ENCODE assay signal across 9 cellular contexts in the genomic region with DNA sequence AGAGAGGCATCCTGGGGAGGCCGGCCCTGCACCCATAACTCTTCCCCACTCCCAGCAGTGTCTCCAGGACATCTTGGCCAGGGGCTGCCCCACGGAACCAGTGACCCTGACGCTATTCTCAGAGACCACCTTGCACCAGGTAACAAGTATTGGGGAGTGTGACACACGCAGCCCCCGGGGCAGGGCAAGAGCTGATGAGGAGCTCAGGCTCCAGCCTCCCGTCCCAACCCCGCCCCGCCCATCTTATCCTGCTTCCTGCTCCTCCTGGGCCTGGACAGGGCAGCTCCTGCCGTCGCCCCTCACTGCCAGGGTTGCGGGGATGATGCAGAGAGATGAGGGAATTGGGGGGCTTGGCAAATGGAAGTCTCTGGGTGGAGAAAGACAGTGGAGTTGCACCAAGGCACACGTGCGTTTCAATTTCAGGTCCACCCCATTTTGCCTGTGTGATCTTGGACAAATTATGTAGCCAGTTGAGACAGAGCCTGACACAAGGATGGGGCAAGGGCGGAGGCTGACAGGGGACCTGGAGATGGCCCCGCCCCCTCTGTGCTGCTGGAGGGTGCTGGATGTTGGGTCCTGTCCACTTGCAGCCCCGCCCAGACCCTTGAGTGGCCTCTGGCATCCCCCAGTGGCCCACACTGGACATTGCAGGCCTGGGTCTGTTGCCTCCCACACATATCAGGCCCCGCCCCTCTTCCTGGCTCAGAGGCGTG. TPM values are rescaled to one million over a fixed set of nuclear protein-coding genes. Genes with fewer than 3 reads are reported as not detected.
A peak's percentile ranks its signal among the peaks of the same experiment; 100 is the strongest.
DNase-seq lines count a peak whose midpoint lies in the region; ATAC-seq, FAIRE-seq and TF ChIP-seq lines count a peak whose summit lies in the region.
"Had no signal": no experiment of that assay in that cellular context is flagged by ENCODE, and none has a peak within 500 bp of the region (broad histone marks: within the 10 kb centered on the region; RNA-seq: fewer than 3 reads in every experiment).

No MANE protein-coding gene starts in this region.

- intact Hi-C loops in PC-3 (cut with micrococcal nuclease), result loop anchor here (1.0 kb wide), 1 partner anchor 23 kb away; no protein-coding TSS in a partner anchor
- intact Hi-C loops in activated T-helper 2 cell treated with anti-CD3 and anti-CD28 coated beads, Interferon-gamma antibody, Interleukin-2, Interleukin-4, amounts not matched to agents 10 μg/mL and 5 μg/mL and 100 μg/mL, durations not matched to agents 14 hours and 24 hours and 36 hours (cut with micrococcal nuclease), result loop anchor here (2.0 kb wide), 2 partner anchors 24 kb away; no protein-coding TSS in a partner anchor

- H3K4me3 ChIP-seq in PC-3 (ENCODE audit: low read length), result no peak overlapping the region

- H3K79me2 ChIP-seq in PC-3 (ENCODE audit: low read length), result no peaks in the 10 kb centered on the region

- no peaks in the 10 kb centered on the region for H3K9me3 Mint-ChIP-seq in activated T-helper 2 cell treated with anti-CD3 and anti-CD28 coated beads, Interferon-gamma antibody, Interleukin-2, Interleukin-4, amounts not matched to agents 10 μg/mL and 5 μg/mL and 100 μg/mL, durations not matched to agents 14 hours and 24 hours and 36 hours

- H3K4me2 ChIP-seq in PC-3 (ENCODE audit: low read length), result no peak overlapping the region

- H3K4me1 Mint-ChIP-seq in activated T-helper 2 cell treated with anti-CD3 and anti-CD28 coated beads, Interferon-gamma antibody, Interleukin-2, Interleukin-4, amounts not matched to agents 10 μg/mL and 5 μg/mL and 100 μg/mL, durations not matched to agents 14 hours and 24 hours and 36 hours (ENCODE audit: low read depth), result no peaks in the 10 kb centered on the region

- no peaks in the 10 kb centered on the region for H3K9me3 ChIP-seq in PC-3 (ENCODE audit: low read length)

- no peaks in the 10 kb centered on the region for H3K9me2 ChIP-seq in PC-3 (replicated peaks; ENCODE audit: low read length)

- H3K27me3 Mint-ChIP-seq in activated T-helper 2 cell treated with anti-CD3 and anti-CD28 coated beads, Interferon-gamma antibody, Interleukin-2, Interleukin-4, amounts not matched to agents 10 μg/mL and 5 μg/mL and 100 μg/mL, durations not matched to agents 14 hours and 24 hours and 36 hours (ENCODE audit: low read depth), result peaks cover 7% of the 10 kb centered on the region

- CTCF ChIA-PET in PC-3 (lab: Charles Lee), result no interaction called here

- H4K20me1 ChIP-seq in PC-3 (ENCODE audit: low read length), result no peaks in the 10 kb centered on the region

- peak; percentile 77 for TF ChIP-seq CTCF in PC-3 (conservative IDR thresholded peaks at IDR 0.05; ENCODE audit: low read depth, low read length)

- H2AFZ ChIP-seq in PC-3 (ENCODE audit: low read length), result no peak overlapping the region

- BruUV-seq in PC-3 (replicated peaks; lab: Mats Ljungman, UMichigan), result no TSS peak

- H3K4me3 Mint-ChIP-seq in activated T-helper 2 cell treated with anti-CD3 and anti-CD28 coated beads, Interferon-gamma antibody, Interleukin-2, Interleukin-4, amounts not matched to agents 10 μg/mL and 5 μg/mL and 100 μg/mL, durations not matched to agents 14 hours and 24 hours and 36 hours (ENCODE audit: low read depth), result no peak overlapping the region

- POLR2A ChIA-PET in PC-3 (lab: Charles Lee; ENCODE audit: unreplicated experiment), result no interaction called here

- ATAC-seq in PC-3, result peak; percentile 94

- DNase-seq in NCI-H2171 (lab: John Stamatoyannopoulos, UW) (peak; percentile 26), NCI-H2171 treated with DMSO at 0.1 percent for 48 hours (lab: John Stamatoyannopoulos, UW) (no peak), HK-2 (ENCODE audit: unreplicated experiment) (peak; percentile 84), PC-3 (peak; percentile 85), foreskin melanocyte (peak; percentile 67), nucleus accumbens (lab: John Stamatoyannopoulos, UW) (peak in 47 of 56 donors; percentile 10 to 77 (median 45)), urothelium cell line (ENCODE audit: low spot score) (peak; percentile 88)
- peak; percentile 35 for DNase-seq in activated T-helper 2 cell treated with anti-CD3 and anti-CD28 coated beads, Interferon-gamma antibody, Interleukin-2, Interleukin-4, amounts not matched to agents 10 μg/mL and 5 μg/mL and 100 μg/mL, durations not matched to agents 14 hours and 24 hours and 36 hours (ENCODE audit: low spot score)

- no peak for FAIRE-seq in urothelium cell line (lab: Jason Lieb, UNC)
- FAIRE-seq: islet of Langerhans had no signal

- H3K9ac ChIP-seq in PC-3 (ENCODE audit: low read length), result no peak overlapping the region

- no peaks in the 10 kb centered on the region for H3K36me3 ChIP-seq in PC-3 (ENCODE audit: low read depth, low read length)

- H3K4me1 ChIP-seq in PC-3 (ENCODE audit: insufficient read depth, low read length), result no peaks in the 10 kb centered on the region

- no peaks in the 10 kb centered on the region for H3K27me3 ChIP-seq in PC-3 (ENCODE audit: low read length)

- no peaks in the 10 kb centered on the region for H3F3A ChIP-seq in PC-3 (ENCODE audit: low read length, unreplicated experiment)

- H3K36me3 Mint-ChIP-seq in activated T-helper 2 cell treated with anti-CD3 and anti-CD28 coated beads, Interferon-gamma antibody, Interleukin-2, Interleukin-4, amounts not matched to agents 10 μg/mL and 5 μg/mL and 100 μg/mL, durations not matched to agents 14 hours and 24 hours and 36 hours (ENCODE audit: low read depth), result no peaks in the 10 kb centered on the region

- no peak overlapping the region for H3K27ac Mint-ChIP-seq in activated T-helper 2 cell treated with anti-CD3 and anti-CD28 coated beads, Interferon-gamma antibody, Interleukin-2, Interleukin-4, amounts not matched to agents 10 μg/mL and 5 μg/mL and 100 μg/mL, durations not matched to agents 14 hours and 24 hours and 36 hours

- no peak overlapping the region for H3K27ac ChIP-seq in PC-3 (ENCODE audit: low read length)

RNA-seq across cellular contexts. Expression of a gene that starts 10.7 kb away (rescaled TPM):
- not detected in 2 replicates for total RNA-seq in PC-3 (2014; rRNA removed)
- not detected in 2 replicates for total RNA-seq in activated T-helper 2 cell treated with anti-CD3 and anti-CD28 coated beads, Interferon-gamma antibody, Interleukin-2, Interleukin-4, amounts not matched to agents 10 μg/mL and 5 μg/mL and 100 μg/mL, durations not matched to agents 14 hours and 24 hours and 36 hours

RNA-seq across cellular contexts. Expression of a gene that starts 11.0 kb away (rescaled TPM):
- total RNA-seq in PC-3 (2014; rRNA removed), result not detected in 2 replicates
- not detected in 2 replicates for total RNA-seq in activated T-helper 2 cell treated with anti-CD3 and anti-CD28 coated beads, Interferon-gamma antibody, Interleukin-2, Interleukin-4, amounts not matched to agents 10 μg/mL and 5 μg/mL and 100 μg/mL, durations not matched to agents 14 hours and 24 hours and 36 hours

RNA-seq across cellular contexts. Expression of a gene that starts 14.7 kb away (rescaled TPM):
- not detected in 2 replicates for total RNA-seq in PC-3 (2014; rRNA removed)
- total RNA-seq in activated T-helper 2 cell treated with anti-CD3 and anti-CD28 coated beads, Interferon-gamma antibody, Interleukin-2, Interleukin-4, amounts not matched to agents 10 μg/mL and 5 μg/mL and 100 μg/mL, durations not matched to agents 14 hours and 24 hours and 36 hours, result not detected in 2 replicates

RNA-seq across cellular contexts. Expression of a gene that starts 28.5 kb away (rescaled TPM):
- not detected in 2 replicates for total RNA-seq in PC-3 (2014; rRNA removed)
- not detected in 2 replicates for total RNA-seq in activated T-helper 2 cell treated with anti-CD3 and anti-CD28 coated beads, Interferon-gamma antibody, Interleukin-2, Interleukin-4, amounts not matched to agents 10 μg/mL and 5 μg/mL and 100 μg/mL, durations not matched to agents 14 hours and 24 hours and 36 hours

RNA-seq across cellular contexts. Expression of a gene that starts 40.9 kb away (rescaled TPM):
- 7.7 and 9.8 TPM in 2 replicates for total RNA-seq in PC-3 (2014; rRNA removed)
- 1.4 and 1.8 TPM in 2 replicates for total RNA-seq in activated T-helper 2 cell treated with anti-CD3 and anti-CD28 coated beads, Interferon-gamma antibody, Interleukin-2, Interleukin-4, amounts not matched to agents 10 μg/mL and 5 μg/mL and 100 μg/mL, durations not matched to agents 14 hours and 24 hours and 36 hours
